12 cellular contexts compared by ENCODE assay signal in the genomic region with DNA sequence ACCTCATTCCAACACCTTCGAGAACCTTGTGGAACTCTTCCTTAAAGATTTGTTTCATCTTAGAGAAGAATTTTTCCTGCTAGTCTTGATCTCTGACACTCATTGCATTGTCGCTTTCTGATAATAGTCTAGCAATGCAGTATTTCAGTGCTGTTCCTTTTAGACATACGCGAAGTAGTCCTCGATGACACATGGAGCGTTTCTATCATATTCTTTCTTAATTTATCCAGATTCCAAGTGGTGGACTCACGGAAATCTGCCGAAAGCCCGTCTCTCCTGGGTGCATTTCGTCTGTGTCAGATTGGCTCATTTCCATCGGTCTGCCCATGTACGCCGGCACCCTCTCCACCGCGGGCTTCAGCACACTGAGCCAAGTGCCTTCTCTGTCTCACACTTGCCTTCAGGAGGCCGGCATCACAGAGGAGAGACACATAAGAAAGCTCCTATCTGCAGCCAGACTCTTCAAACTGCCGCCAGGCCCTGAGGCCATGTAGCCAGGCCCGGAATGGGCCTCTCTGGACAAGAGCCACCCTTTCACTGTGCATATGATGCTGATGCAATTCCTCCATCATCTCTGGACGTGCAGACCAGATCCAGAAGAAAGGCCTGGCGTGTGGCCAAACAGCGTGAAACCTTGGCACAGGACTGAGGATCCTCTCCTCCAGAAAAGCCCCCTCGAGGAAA.
DNase-seq lines count a peak whose midpoint lies in the region; ATAC-seq and TF ChIP-seq lines count a peak whose summit lies in the region.
"Had no signal": no experiment of that assay in that cellular context is flagged by ENCODE, and none has a peak within 500 bp of the region (broad histone marks: within the 10 kb centered on the region; RNA-seq: fewer than 3 reads in every experiment).

No MANE protein-coding gene starts in this region.

- no peak for TF ChIP-seq POLR2A in gastroesophageal sphincter (IDR thresholded peaks at IDR 0.05)

- TF ChIP-seq EP300 in gastroesophageal sphincter (IDR thresholded peaks at IDR 0.05) = no peak

- H3K36me3 ChIP-seq in gastroesophageal sphincter (peaks cover 0 to 74% of the 10 kb centered on the region in 2 donors), subcutaneous abdominal adipose tissue (ENCODE audit: control insufficient read depth in 5 of 5, insufficient read depth in 5 of 5, low read length in 5 of 5) (peaks cover 23 to 73% (median 68%) of the 10 kb centered on the region in 5 donors)

- no peak for TF ChIP-seq CTCF in astrocyte of the spinal cord (IDR thresholded peaks at IDR 0.05; ENCODE audit: low read depth, low read length)
- no peak for TF ChIP-seq CTCF in gastroesophageal sphincter (IDR thresholded peaks at IDR 0.05)

- intact Hi-C loops in activated CD4-positive, alpha-beta T cell treated with anti-CD3 and anti-CD28 coated beads, Interleukin-2, amount 10 ng/mL, durations not matched to agents 24 days and 14 days (cut with micrococcal nuclease) = no loop called here

- peaks cover 15% of the 10 kb centered on the region for H3K27me3 Mint-ChIP-seq in activated CD4-positive, alpha-beta T cell treated with anti-CD3 and anti-CD28 coated beads, Interleukin-2, amount 10 ng/mL, durations not matched to agents 24 days and 14 days

- H3K4me1 ChIP-seq in gastroesophageal sphincter (peaks cover 0 to 7% (median 0%) of the 10 kb centered on the region in 3 donors), subcutaneous abdominal adipose tissue (ENCODE audit: control insufficient read depth in 5 of 5, insufficient read depth in 5 of 5, low read length in 5 of 5) (peaks cover 5 to 27% (median 6%) of the 10 kb centered on the region in 5 donors)

- H3K27ac ChIP-seq in gastroesophageal sphincter = peak overlapping the region in 2 of 4 donors; percentile 6 to 15
- H3K27ac ChIP-seq in subcutaneous abdominal adipose tissue (ENCODE audit: low read depth, low read length) = peak overlapping the region; percentile 46
- H3K27ac ChIP-seq: C4-2B, pancreas had no signal

- no peak overlapping the region for H3K4me3 Mint-ChIP-seq in activated CD4-positive, alpha-beta T cell treated with anti-CD3 and anti-CD28 coated beads, Interleukin-2, amount 10 ng/mL, durations not matched to agents 24 days and 14 days
- H3K4me3 Mint-ChIP-seq: activated CD4-positive, alpha-beta memory T cell treated with anti-CD3 and anti-CD28 coated beads for 36 hours had no signal

- H3K27ac Mint-ChIP-seq in activated CD4-positive, alpha-beta T cell treated with anti-CD3 and anti-CD28 coated beads, Interleukin-2, amount 10 ng/mL, durations not matched to agents 24 days and 14 days = no peak overlapping the region
- H3K27ac Mint-ChIP-seq: activated CD4-positive, alpha-beta memory T cell treated with anti-CD3 and anti-CD28 coated beads for 36 hours had no signal

- H3K27me3 ChIP-seq in gastroesophageal sphincter = no peaks in the 10 kb centered on the region
- no peaks in the 10 kb centered on the region for H3K27me3 ChIP-seq in subcutaneous abdominal adipose tissue (ENCODE audit: control insufficient read depth in 5 of 5, insufficient read depth in 4 of 5, low read length in 5 of 5)
- H3K27me3 ChIP-seq: pancreas had no signal

- 62 to 80% methylated on average over 11 to 13 of the region's 22 CpGs for WGBS in gastroesophageal sphincter (ENCODE audit: low coverage in 1 of 2), 2 donors

- H3K4me1 Mint-ChIP-seq in activated CD4-positive, alpha-beta T cell treated with anti-CD3 and anti-CD28 coated beads, Interleukin-2, amount 10 ng/mL, durations not matched to agents 24 days and 14 days = no peaks in the 10 kb centered on the region

- H3K9me3 ChIP-seq in gastroesophageal sphincter (no peaks in the 10 kb centered on the region), subcutaneous abdominal adipose tissue (ENCODE audit: control insufficient read depth in 5 of 5, low read length in 5 of 5) (no peaks in the 10 kb centered on the region)
- H3K9me3 ChIP-seq: pancreas had no signal

- no peaks in the 10 kb centered on the region for H3K9me3 Mint-ChIP-seq in activated CD4-positive, alpha-beta T cell treated with anti-CD3 and anti-CD28 coated beads, Interleukin-2, amount 10 ng/mL, durations not matched to agents 24 days and 14 days
- H3K9me3 Mint-ChIP-seq: activated CD4-positive, alpha-beta memory T cell treated with anti-CD3 and anti-CD28 coated beads for 36 hours had no signal

- in situ Hi-C loops in astrocyte of the spinal cord (cut with HindIII; ENCODE audit: low sequenced_read_pairs) = no loop called here

- H3K4me3 ChIP-seq in astrocyte of the spinal cord (ENCODE audit: low read depth, low read length) = no peak overlapping the region
- no peak overlapping the region for H3K4me3 ChIP-seq in gastroesophageal sphincter
- H3K4me3 ChIP-seq in subcutaneous abdominal adipose tissue (ENCODE audit: low read depth in 1 of 5, low read length in 5 of 5) = no peak overlapping the region
- H3K4me3 ChIP-seq: pancreas had no signal

- no peaks in the 10 kb centered on the region for H3K36me3 Mint-ChIP-seq in activated CD4-positive, alpha-beta T cell treated with anti-CD3 and anti-CD28 coated beads, Interleukin-2, amount 10 ng/mL, durations not matched to agents 24 days and 14 days (ENCODE audit: low read depth)
- H3K36me3 Mint-ChIP-seq: activated CD4-positive, alpha-beta memory T cell treated with anti-CD3 and anti-CD28 coated beads for 36 hours had no signal

- no peak overlapping the region for H3K9ac ChIP-seq in subcutaneous abdominal adipose tissue (ENCODE audit: low read length in 5 of 5)

- DNase-seq in EL = peak; percentile 81
- DNase-seq in astrocyte of the spinal cord (ENCODE audit: low read depth, low spot score) = peak; percentile 14
- no peak for DNase-seq in HuH-7.5 (ENCODE audit: low spot score)
- no peak for DNase-seq in stimulated activated CD8-positive, alpha-beta memory T cell treated with anti-CD3 and anti-CD28 coated beads, Interleukin-4, amount 100 ng/mL, for 48 hours
- DNase-seq in activated CD4-positive, alpha-beta T cell treated with anti-CD3 and anti-CD28 coated beads, Interleukin-2, amount 10 ng/mL, durations not matched to agents 24 days and 14 days = no peak
- DNase-seq: activated CD4-positive, alpha-beta memory T cell treated with anti-CD3 and anti-CD28 coated beads for 36 hours; NCI-H2171 treated with DMSO at 0.1 percent for 48 hours had no signal

- peak; percentile 14 for ATAC-seq in gastroesophageal sphincter
- ATAC-seq in HG03439 (IDR thresholded peaks at IDR 0.05; ENCODE audit: unreplicated experiment) = no peak

Comparison
In these comparisons a context has a peak if more than half of its experiments do, and no peak if none do; other contexts are left out.
1. DNase-seq: peak in EL (single experiment) and astrocyte of the spinal cord (single experiment); none in HuH-7.5 (single experiment), stimulated activated CD8-positive, alpha-beta memory T cell treated with anti-CD3 and anti-CD28 coated beads, Interleukin-4, amount 100 ng/mL, for 48 hours (single experiment) and activated CD4-positive, alpha-beta T cell treated with anti-CD3 and anti-CD28 coated beads, Interleukin-2, amount 10 ng/mL, durations not matched to agents 24 days and 14 days (single experiment).